In genomic region chr18:32267463-32267862, GRCh38 we compare ENCODE assay signal across 24 cellular contexts.
"Had no signal": no experiment of that assay in that cellular context is flagged by ENCODE, and none has a peak within 500 bp of the region (broad histone marks: within the 10 kb centered on the region; RNA-seq: fewer than 3 reads in every experiment).

No MANE protein-coding gene starts in this region.

- ATAC-seq: effector memory CD8-positive, alpha-beta T cell; esophagus mucosa; gastrocnemius medialis; left cardiac atrium; left lobe of liver; left ventricle myocardium superior; lower lobe of right lung; naive thymus-derived CD4-positive, alpha-beta T cell had no signal

- H3K27me3 ChIP-seq: dorsolateral prefrontal cortex, esophagus squamous epithelium, gastrocnemius medialis, heart right ventricle had no signal

- H3K9me3 ChIP-seq: esophagus squamous epithelium, gastrocnemius medialis, heart right ventricle, lower lobe of right lung had no signal

- H3K4me1 ChIP-seq: esophagus squamous epithelium, gastrocnemius medialis, lower lobe of right lung had no signal

- H3K4me1 Mint-ChIP-seq: naive thymus-derived CD4-positive, alpha-beta T cell had no signal

- DNase-seq: dermis blood vessel endothelial cell; dorsolateral prefrontal cortex; effector CD4-positive, alpha-beta T cell; effector memory CD8-positive, alpha-beta T cell; endodermal cell; erythroblast; esophagus squamous epithelium; foreskin fibroblast; foreskin melanocyte; gastrocnemius medialis; glutamatergic neuron; head of caudate nucleus; heart right ventricle; hippocampal formation; left cardiac atrium; left ventricle myocardium superior; lower lobe of right lung; mesenchymal stem cell; naive thymus-derived CD4-positive, alpha-beta T cell had no signal

- H3K27ac ChIP-seq: coronary artery, dorsolateral prefrontal cortex, epithelial cell of prostate, esophagus squamous epithelium, gastrocnemius medialis, heart right ventricle, lower lobe of right lung had no signal

- H3K9me3 Mint-ChIP-seq: effector memory CD8-positive, alpha-beta T cell; endodermal cell; mesothelial cell of epicardium; naive thymus-derived CD4-positive, alpha-beta T cell had no signal

- H3K4me3 Mint-ChIP-seq: effector memory CD8-positive, alpha-beta T cell; endodermal cell; mesothelial cell of epicardium; naive thymus-derived CD4-positive, alpha-beta T cell had no signal

- H3K36me3 Mint-ChIP-seq: naive thymus-derived CD4-positive, alpha-beta T cell had no signal

- H3K27ac Mint-ChIP-seq: effector memory CD8-positive, alpha-beta T cell; endodermal cell; mesothelial cell of epicardium; naive thymus-derived CD4-positive, alpha-beta T cell had no signal

- H3K4me3 ChIP-seq: coronary artery, dorsolateral prefrontal cortex, esophagus squamous epithelium, gastrocnemius medialis, heart right ventricle, lower lobe of right lung had no signal
